Comparison of ENCODE assay signal across 8 cellular contexts in the genomic region with DNA sequence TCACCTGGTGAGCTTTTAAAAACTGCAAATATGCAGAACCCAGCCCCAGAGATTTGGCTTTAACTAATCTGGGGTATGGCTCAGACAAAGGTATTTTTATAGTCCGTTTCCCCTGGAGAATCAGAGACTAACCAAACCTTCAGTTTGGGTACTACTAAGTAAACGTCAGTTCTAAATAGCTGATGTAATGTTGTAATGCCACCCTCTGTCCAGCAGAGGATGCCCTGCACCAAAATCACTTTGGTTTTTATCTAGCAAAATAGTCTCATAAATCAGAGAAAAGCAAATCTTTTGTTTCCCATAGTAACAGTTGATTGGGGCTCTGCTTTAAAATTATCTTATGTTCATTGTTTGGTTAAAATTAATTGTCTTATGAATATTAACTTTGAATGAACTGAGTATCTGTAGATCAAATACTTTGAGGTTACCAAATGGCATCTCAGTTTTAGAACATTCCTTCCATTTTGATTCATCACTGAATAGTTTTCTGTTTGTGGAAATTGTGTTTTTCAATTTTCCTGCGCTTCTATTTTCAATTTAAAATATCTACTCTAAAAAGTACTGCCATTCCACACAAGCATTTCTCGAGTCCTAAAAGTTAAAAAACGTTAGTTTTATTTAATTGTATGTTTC.
DNase-seq lines count a peak whose midpoint lies in the region; ATAC-seq and TF ChIP-seq lines count a peak whose summit lies in the region.

No MANE protein-coding gene starts in this region.

- DNase-seq in activated CD4-positive, alpha-beta T cell treated with anti-CD3 and anti-CD28 coated beads, Interleukin-2, amount 10 ng/mL, durations not matched to agents 24 days and 14 days, result peak; percentile 58
- no peak for DNase-seq in activated CD4-positive, alpha-beta T cell treated with anti-CD3 and anti-CD28 coated beads, Interleukin-2, amount 50 U/mL, for 4 hours
- peak; percentile 75 for DNase-seq in Karpas-422
- peak; percentile 50 for DNase-seq in SK-N-SH
- peak; percentile 52 for DNase-seq in fibroblast of villous mesenchyme (ENCODE audit: low read depth)
- peak; percentile 62 for DNase-seq in pons (ENCODE audit: low spot score)
- DNase-seq in occipital lobe (lab: John Stamatoyannopoulos, UW), result no peak

- H3K79me2 ChIP-seq in Karpas-422 (ENCODE audit: low read length) (no peaks in the 10 kb centered on the region), SK-N-SH (ENCODE audit: insufficient read depth) (no peaks in the 10 kb centered on the region)

- H3K4me2 ChIP-seq in Karpas-422 (ENCODE audit: low read depth, low read length, poor library complexity, severe bottlenecking) (no peak overlapping the region), SK-N-SH (no peak overlapping the region)

- H3K4me3 ChIP-seq in Karpas-422 (ENCODE audit: low read length), result no peak overlapping the region
- H3K4me3 ChIP-seq in SK-N-SH (ENCODE audit: low read depth in 2 of 2, low read length in 1 of 2), result no peak overlapping the region; a peak in 1 of 4 replicates
- no peak overlapping the region for H3K4me3 ChIP-seq in fibroblast of villous mesenchyme (ENCODE audit: low read depth, low read length)

- H2AFZ ChIP-seq in Karpas-422 (ENCODE audit: low read length) (no peak overlapping the region), SK-N-SH (ENCODE audit: low read depth) (peak overlapping the region; percentile 67; the same call in 1 of the 2 replicates)

- H3K27ac ChIP-seq in Karpas-422 (ENCODE audit: low read length) (no peak overlapping the region), SK-N-SH (ENCODE audit: low read depth in 2 of 2, low read length in 1 of 2) (peak overlapping the region in 1 of 2 experiments; percentile 31; a peak in 2 of 4 replicates)

- H3K9me2 ChIP-seq in Karpas-422 (replicated peaks; ENCODE audit: insufficient read depth, low read length) (no peaks in the 10 kb centered on the region), SK-N-SH (no peaks in the 10 kb centered on the region)

- no peaks in the 10 kb centered on the region for H3F3A ChIP-seq in SK-N-SH (replicated peaks; ENCODE audit: insufficient read depth)

- H3K4me3 Mint-ChIP-seq in activated CD4-positive, alpha-beta T cell treated with anti-CD3 and anti-CD28 coated beads, Interleukin-2, amount 10 ng/mL, durations not matched to agents 24 days and 14 days, result no peak overlapping the region

- H3K4me1 ChIP-seq in Karpas-422 (ENCODE audit: low read length) (no peaks in the 10 kb centered on the region), SK-N-SH (ENCODE audit: control insufficient read depth in 1 of 2, insufficient read depth in 2 of 2, low read depth in 1 of 2, low read length in 1 of 2) (no peaks in the 10 kb centered on the region; a peak in 1 of 4 replicates)

- H3K4me1 Mint-ChIP-seq in activated CD4-positive, alpha-beta T cell treated with anti-CD3 and anti-CD28 coated beads, Interleukin-2, amount 10 ng/mL, durations not matched to agents 24 days and 14 days, result no peaks in the 10 kb centered on the region

- POLR2A ChIA-PET in SK-N-SH (lab: Yijun Ruan, JAX), result no interaction called here

- H3K9me3 ChIP-seq in Karpas-422 (ENCODE audit: low read length), result no peaks in the 10 kb centered on the region
- H3K9me3 ChIP-seq in SK-N-SH, result no peaks in the 10 kb centered on the region

- intact Hi-C loops in activated CD4-positive, alpha-beta T cell treated with anti-CD3 and anti-CD28 coated beads, Interleukin-2, amount 10 ng/mL, durations not matched to agents 24 days and 14 days (cut with micrococcal nuclease), result no loop called here

- H3K9ac ChIP-seq in Karpas-422 (ENCODE audit: low read length) (no peak overlapping the region), SK-N-SH (no peak overlapping the region)

- H3K27me3 ChIP-seq in Karpas-422 (ENCODE audit: low read length) (no peaks in the 10 kb centered on the region), SK-N-SH (ENCODE audit: insufficient read depth) (no peaks in the 10 kb centered on the region)

- no peak overlapping the region for H3K27ac Mint-ChIP-seq in activated CD4-positive, alpha-beta T cell treated with anti-CD3 and anti-CD28 coated beads, Interleukin-2, amount 10 ng/mL, durations not matched to agents 24 days and 14 days

- no peaks in the 10 kb centered on the region for H3K36me3 ChIP-seq in Karpas-422 (ENCODE audit: insufficient read depth, low read length)
- H3K36me3 ChIP-seq in SK-N-SH (replicated peaks in 1 of 2; ENCODE audit: control insufficient read depth in 1 of 2, insufficient read depth in 2 of 2, low read length in 1 of 2), result peaks cover 25 to 26% of the 10 kb centered on the region in 2 experiments

- peak; percentile 98 for TF ChIP-seq CTCF in SK-N-SH (IDR thresholded peaks at IDR 0.05)
- peak; percentile 98 for TF ChIP-seq CTCF in fibroblast of villous mesenchyme (IDR thresholded peaks at IDR 0.05; ENCODE audit: insufficient read depth, low read depth, low read length)

- no peaks in the 10 kb centered on the region for H4K20me1 ChIP-seq in Karpas-422 (ENCODE audit: insufficient read depth, low read depth, low read length)
- H4K20me1 ChIP-seq in SK-N-SH (ENCODE audit: insufficient read depth), result no peaks in the 10 kb centered on the region

- peaks cover 2% of the 10 kb centered on the region for H3K27me3 Mint-ChIP-seq in activated CD4-positive, alpha-beta T cell treated with anti-CD3 and anti-CD28 coated beads, Interleukin-2, amount 10 ng/mL, durations not matched to agents 24 days and 14 days

- 43% methylated on average over 5 of the region's 5 CpGs for WGBS in SK-N-SH (ENCODE audit: low lambda C conversion rate)

- ATAC-seq in GM21529 (IDR thresholded peaks at IDR 0.05; ENCODE audit: unreplicated experiment), result peak; percentile 88

- CTCF ChIA-PET in SK-N-SH (lab: Yijun Ruan, JAX), result interaction anchor here (0.5 to 2.4 kb wide), 29 partner anchors 9 to 618 kb away, joined by 3 to 15 read pairs (median 4); no protein-coding TSS in a partner anchor

- peak; percentile 84 for TF ChIP-seq RAD21 in SK-N-SH (IDR thresholded peaks at IDR 0.05; ENCODE audit: low read length)

- no peaks in the 10 kb centered on the region for H3K9me3 Mint-ChIP-seq in activated CD4-positive, alpha-beta T cell treated with anti-CD3 and anti-CD28 coated beads, Interleukin-2, amount 10 ng/mL, durations not matched to agents 24 days and 14 days

- no peak for TF ChIP-seq EP300 in SK-N-SH (IDR thresholded peaks at IDR 0.05; ENCODE audit: borderline replicate concordance in 1 of 2, low read depth in 1 of 2, low read length in 1 of 2)

- no peaks in the 10 kb centered on the region for H3K36me3 Mint-ChIP-seq in activated CD4-positive, alpha-beta T cell treated with anti-CD3 and anti-CD28 coated beads, Interleukin-2, amount 10 ng/mL, durations not matched to agents 24 days and 14 days (ENCODE audit: low read depth)

TF ChIP-seq in SK-N-SH, 30 proteins besides CTCF, POLR2A, EP300 and RAD21:
- TF ChIP-seq, protein P1, sequence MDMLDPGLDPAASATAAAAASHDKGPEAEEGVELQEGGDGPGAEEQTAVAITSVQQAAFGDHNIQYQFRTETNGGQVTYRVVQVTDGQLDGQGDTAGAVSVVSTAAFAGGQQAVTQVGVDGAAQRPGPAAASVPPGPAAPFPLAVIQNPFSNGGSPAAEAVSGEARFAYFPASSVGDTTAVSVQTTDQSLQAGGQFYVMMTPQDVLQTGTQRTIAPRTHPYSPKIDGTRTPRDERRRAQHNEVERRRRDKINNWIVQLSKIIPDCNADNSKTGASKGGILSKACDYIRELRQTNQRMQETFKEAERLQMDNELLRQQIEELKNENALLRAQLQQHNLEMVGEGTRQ (IDR thresholded peaks at IDR 0.05; ENCODE audit: borderline replicate concordance, low read depth, low read length), result no peak
- TF ChIP-seq RCOR1 (IDR thresholded peaks at IDR 0.05; ENCODE audit: low read length) (no peak), SMC3 (IDR thresholded peaks at IDR 0.05; ENCODE audit: low read depth, low read length) (peak; percentile 83), RFX5 (IDR thresholded peaks at IDR 0.05; ENCODE audit: low read length) (0 out of 2 replicates have a peak, but pooled peaks have one; percentile 50), MXI1 (IDR thresholded peaks at IDR 0.05; ENCODE audit: low read depth, low read length) (no peak), GATA2 (CRISPR knock-in tag; IDR thresholded peaks at IDR 0.05) (no peak), TCF12 (IDR thresholded peaks at IDR 0.05) (no peak)
- TF ChIP-seq, protein P2, sequence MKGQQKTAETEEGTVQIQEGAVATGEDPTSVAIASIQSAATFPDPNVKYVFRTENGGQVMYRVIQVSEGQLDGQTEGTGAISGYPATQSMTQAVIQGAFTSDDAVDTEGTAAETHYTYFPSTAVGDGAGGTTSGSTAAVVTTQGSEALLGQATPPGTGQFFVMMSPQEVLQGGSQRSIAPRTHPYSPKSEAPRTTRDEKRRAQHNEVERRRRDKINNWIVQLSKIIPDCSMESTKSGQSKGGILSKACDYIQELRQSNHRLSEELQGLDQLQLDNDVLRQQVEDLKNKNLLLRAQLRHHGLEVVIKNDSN (IDR thresholded peaks at IDR 0.05; ENCODE audit: borderline replicate concordance, low read depth), result no peak
- TF ChIP-seq, protein P3, sequence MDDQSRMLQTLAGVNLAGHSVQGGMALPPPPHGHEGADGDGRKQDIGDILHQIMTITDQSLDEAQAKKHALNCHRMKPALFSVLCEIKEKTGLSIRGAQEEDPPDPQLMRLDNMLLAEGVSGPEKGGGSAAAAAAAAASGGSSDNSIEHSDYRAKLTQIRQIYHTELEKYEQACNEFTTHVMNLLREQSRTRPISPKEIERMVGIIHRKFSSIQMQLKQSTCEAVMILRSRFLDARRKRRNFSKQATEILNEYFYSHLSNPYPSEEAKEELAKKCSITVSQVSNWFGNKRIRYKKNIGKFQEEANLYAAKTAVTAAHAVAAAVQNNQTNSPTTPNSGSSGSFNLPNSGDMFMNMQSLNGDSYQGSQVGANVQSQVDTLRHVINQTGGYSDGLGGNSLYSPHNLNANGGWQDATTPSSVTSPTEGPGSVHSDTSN (IDR thresholded peaks at IDR 0.05), result no peak

Comparison
In these comparisons a context has a peak if more than half of its experiments do, and no peak if none do; other contexts are left out.
1. DNase-seq: peak in activated CD4-positive, alpha-beta T cell treated with anti-CD3 and anti-CD28 coated beads, Interleukin-2, amount 10 ng/mL, durations not matched to agents 24 days and 14 days (single experiment), Karpas-422 (single experiment), SK-N-SH (single experiment), fibroblast of villous mesenchyme (single experiment) and pons (single experiment); none in activated CD4-positive, alpha-beta T cell treated with anti-CD3 and anti-CD28 coated beads, Interleukin-2, amount 50 U/mL, for 4 hours (0 of 2) and occipital lobe (single experiment).